ENCODE assay signal across 7 cellular contexts in genomic region chr18:10015941-10016819, GRCh38.
DNase-seq lines count a peak whose midpoint lies in the region; ATAC-seq, FAIRE-seq and TF ChIP-seq lines count a peak whose summit lies in the region.

No MANE protein-coding gene starts in this region.

- 38% methylated on average over 7 of the region's 7 CpGs for WGBS in suprapubic skin

- no peak for TF ChIP-seq POLR2A in HCT116 (IDR thresholded peaks at IDR 0.05; ENCODE audit: borderline replicate concordance, extremely low read depth, insufficient read depth, insufficient read length)
- no peak for TF ChIP-seq POLR2A in suprapubic skin (IDR thresholded peaks at IDR 0.05)
- TF ChIP-seq POLR2A in GM12892 (IDR thresholded peaks at IDR 0.05; ENCODE audit: low read depth, low read length), result no peak

- no peaks in the 10 kb centered on the region for H3K79me2 ChIP-seq in HCT116 (ENCODE audit: insufficient read depth, low read length)

- no peak for TF ChIP-seq EP300 in suprapubic skin (IDR thresholded peaks at IDR 0.05)

- no peaks in the 10 kb centered on the region for H3K27me3 Mint-ChIP-seq in activated T-cell treated with anti-CD3 and anti-CD28 coated beads, Interleukin-2, amount 50 U/mL, for 4 hours (ENCODE audit: low read depth)

- no peak overlapping the region for H2AFZ ChIP-seq in HCT116 (ENCODE audit: low read depth, low read length, poor library complexity, severe bottlenecking)

- H3K27ac ChIP-seq in HCT116 (ENCODE audit: low read depth, low read length) (no peak overlapping the region), suprapubic skin (peak overlapping the region; percentile 61)

- no peak overlapping the region for H3K9ac ChIP-seq in HCT116 (ENCODE audit: low read length)

- peak; percentile 79 for ATAC-seq in HCT116
- ATAC-seq in SK-N-SH treated with all-trans-retinoic acid at 6 μM for 48 hours, result peak; percentile 90
- ATAC-seq in left cardiac atrium, result peak; percentile 77 to 78
- ATAC-seq in activated T-cell treated with anti-CD3 and anti-CD28 coated beads, Interleukin-2, amount 50 U/mL, for 4 hours, result no peak

- H4K20me1 ChIP-seq in HCT116 (ENCODE audit: insufficient read depth), result no peaks in the 10 kb centered on the region

- intact Hi-C loops in HCT116 (cut with micrococcal nuclease) (no loop called here), left cardiac atrium (cut with DNase I) (no loop called here)

- RAD21 ChIA-PET in HCT116 (lab: Charles Lee; ENCODE audit: low non-redundant PET in 1 of 2, low total read pairs in 2 of 2, uncharacterized antibody in 2 of 2, unreplicated experiment in 2 of 2), result no interaction called here

- no peak overlapping the region for H3K4me3 Mint-ChIP-seq in activated T-cell treated with anti-CD3 and anti-CD28 coated beads, Interleukin-2, amount 50 U/mL, for 4 hours

- no peak for DNase-seq in HCT116 (ENCODE audit: low read depth, low spot score)
- no peak for DNase-seq in left cardiac atrium
- DNase-seq in suprapubic skin (ENCODE audit: low spot score in 2 of 2), result peak in 1 of 2 donors; percentile 60
- DNase-seq in activated naive CD4-positive, alpha-beta T cell (lab: John Stamatoyannopoulos, UW), result no peak
- no peak for DNase-seq in activated T-cell treated with anti-CD3 and anti-CD28 coated beads, Interleukin-2, amount 50 U/mL, for 4 hours
- no peak for DNase-seq in GM12892 (ENCODE audit: insufficient read length)

- H3K9me2 ChIP-seq in HCT116 (ENCODE audit: insufficient read depth), result no peaks in the 10 kb centered on the region

- TF ChIP-seq CTCF in HCT116 (IDR thresholded peaks at IDR 0.05 in 2 of 3, conservative IDR thresholded peaks at IDR 0.05 in 1 of 3; ENCODE audit: borderline replicate concordance in 1 of 3, insufficient read depth in 1 of 3, low read depth in 2 of 3, low read length in 2 of 3) (no peak), suprapubic skin (IDR thresholded peaks at IDR 0.05) (no peak)

- CTCF ChIA-PET in HCT116 (lab: Charles Lee), result no interaction called here

- TF ChIP-seq RAD21 in HCT116 (IDR thresholded peaks at IDR 0.05; ENCODE audit: low read depth), result peak; percentile 48

- no TSS peak for BruUV-seq in HCT116 (replicated peaks; lab: Mats Ljungman, UMichigan)

- FAIRE-seq in GM12892 (lab: Jason Lieb, UNC), result no peak

- peaks cover 6 to 14% of the 10 kb centered on the region in 2 experiments; a peak in 2 of 4 replicates for H3K4me1 ChIP-seq in HCT116 (ENCODE audit: control insufficient read depth in 1 of 2, insufficient read depth in 2 of 2, low read length in 2 of 2)
- H3K4me1 ChIP-seq in suprapubic skin, result peaks cover 19% of the 10 kb centered on the region

- H3K27me3 ChIP-seq in HCT116 (ENCODE audit: insufficient read depth, low read length) (no peaks in the 10 kb centered on the region), suprapubic skin (no peaks in the 10 kb centered on the region)

- H3K4me1 Mint-ChIP-seq in activated T-cell treated with anti-CD3 and anti-CD28 coated beads, Interleukin-2, amount 50 U/mL, for 4 hours (ENCODE audit: low read depth), result peaks cover 6% of the 10 kb centered on the region

- no peaks in the 10 kb centered on the region for H3K36me3 ChIP-seq in HCT116 (ENCODE audit: control insufficient read depth in 1 of 2, insufficient read depth in 2 of 2, low read length in 2 of 2)
- no peaks in the 10 kb centered on the region for H3K36me3 ChIP-seq in suprapubic skin

- no peaks in the 10 kb centered on the region for H3K9me3 Mint-ChIP-seq in activated T-cell treated with anti-CD3 and anti-CD28 coated beads, Interleukin-2, amount 50 U/mL, for 4 hours

- H3K9me3 ChIP-seq in HCT116 (ENCODE audit: control insufficient read depth in 1 of 2, insufficient read depth in 1 of 2, low read depth in 1 of 2, low read length in 2 of 2) (no peaks in the 10 kb centered on the region), suprapubic skin (no peaks in the 10 kb centered on the region)

- no peak overlapping the region for H3K4me2 ChIP-seq in HCT116 (ENCODE audit: low read length)

- POLR2A ChIA-PET in HCT116 (lab: Charles Lee), result no interaction called here

- no peaks in the 10 kb centered on the region for H3K36me3 Mint-ChIP-seq in activated T-cell treated with anti-CD3 and anti-CD28 coated beads, Interleukin-2, amount 50 U/mL, for 4 hours (ENCODE audit: insufficient read depth)

- no peak overlapping the region for H3K4me3 ChIP-seq in HCT116 (replicated peaks in 1 of 2; ENCODE audit: low read depth in 1 of 2, low read length in 2 of 2)
- H3K4me3 ChIP-seq in suprapubic skin, result no peak overlapping the region

TF ChIP-seq in HCT116, 20 proteins besides CTCF, POLR2A, EP300 and RAD21:
- TF ChIP-seq FOSL1 (IDR thresholded peaks at IDR 0.05; ENCODE audit: low read depth), result no peak
- TF ChIP-seq SP1 (IDR thresholded peaks at IDR 0.05; ENCODE audit: low read depth), result no peak
- no peak for TF ChIP-seq REST (IDR thresholded peaks at IDR 0.05; ENCODE audit: low read depth)
- TF ChIP-seq SIN3A (IDR thresholded peaks at IDR 0.05; ENCODE audit: low read depth), result no peak
- no peak for TF ChIP-seq EGR1 (IDR thresholded peaks at IDR 0.05; ENCODE audit: low read depth)
- no peak for TF ChIP-seq ZNF274 (IDR thresholded peaks at IDR 0.05; ENCODE audit: low read depth, low read length)
- no peak for TF ChIP-seq POLR2AphosphoS5 (IDR thresholded peaks at IDR 0.05; ENCODE audit: low read depth, low read length)

TF ChIP-seq in SK-N-SH treated with all-trans-retinoic acid at 6 μM for 48 hours, 23 proteins besides CTCF, POLR2A, EP300 and RAD21:
- TF ChIP-seq ZNF8 (CRISPR knock-in tag; IDR thresholded peaks at IDR 0.05), result no peak
- peak; percentile 71 for TF ChIP-seq ISL1 (CRISPR knock-in tag; IDR thresholded peaks at IDR 0.05)

Comparison
In these comparisons a context has a peak if more than half of its experiments do, and no peak if none do; other contexts are left out.
1. ATAC-seq: peak in HCT116 (single experiment), SK-N-SH treated with all-trans-retinoic acid at 6 μM for 48 hours (single experiment) and left cardiac atrium (2 of 2); none in activated T-cell treated with anti-CD3 and anti-CD28 coated beads, Interleukin-2, amount 50 U/mL, for 4 hours (0 of 2).